In genomic region chr14:22419620-22420019, GRCh38 we compare ENCODE assay signal across 2 cellular contexts.
A peak's percentile ranks its signal among the peaks of the same experiment; 100 is the strongest.
TF ChIP-seq lines count a peak whose summit lies in the region.

No MANE protein-coding gene starts in this region.

TF ChIP-seq in Ishikawa, 13 proteins besides CTCF, POLR2A, EP300 and RAD21:
- TF ChIP-seq ZBTB7A (IDR thresholded peaks at IDR 0.05; ENCODE audit: low read depth), result no peak
- peak; percentile 71; the same call in 1 of the 2 replicates for TF ChIP-seq TEAD4 (IDR thresholded peaks at IDR 0.05)
- 0 out of 2 replicates have a peak, but pooled peaks have one; percentile 35 for TF ChIP-seq NFIC (IDR thresholded peaks at IDR 0.05)

TF ChIP-seq in GM12878, 131 proteins besides CTCF, POLR2A, EP300 and RAD21:
- TF ChIP-seq CREM (IDR thresholded peaks at IDR 0.05; ENCODE audit: low read depth), result no peak
- no peak for TF ChIP-seq PBX3 (IDR thresholded peaks at IDR 0.05; ENCODE audit: insufficient replicate concordance, low read depth, low read length)
- no peak for TF ChIP-seq POLR2AphosphoS2 (IDR thresholded peaks at IDR 0.05; ENCODE audit: low read depth, low read length)
- no peak for TF ChIP-seq YBX1 (IDR thresholded peaks at IDR 0.05)
- TF ChIP-seq RAD51 (IDR thresholded peaks at IDR 0.05), result no peak
- no peak for TF ChIP-seq SMAD5 (IDR thresholded peaks at IDR 0.05; ENCODE audit: low read depth)
- TF ChIP-seq SUZ12 (IDR thresholded peaks at IDR 0.05; ENCODE audit: unreplicated experiment), result no peak
- no peak for TF ChIP-seq TARDBP (IDR thresholded peaks at IDR 0.05; ENCODE audit: borderline replicate concordance)
- no peak for TF ChIP-seq NKRF (conservative IDR thresholded peaks at IDR 0.05)
- TF ChIP-seq SMAD1 (IDR thresholded peaks at IDR 0.05; ENCODE audit: low read depth, partially characterized antibody), result no peak
- TF ChIP-seq BHLHE40 (IDR thresholded peaks at IDR 0.05; ENCODE audit: borderline replicate concordance in 1 of 2, low read depth in 2 of 2, low read length in 1 of 2), result no peak
- no peak for TF ChIP-seq NR2F1 (conservative IDR thresholded peaks at IDR 0.05)
- TF ChIP-seq MEF2B (IDR thresholded peaks at IDR 0.05; ENCODE audit: partially characterized antibody, poor library complexity, severe bottlenecking), result no peak
- no peak for TF ChIP-seq BMI1 (IDR thresholded peaks at IDR 0.05; ENCODE audit: borderline replicate concordance)
- no peak for TF ChIP-seq KLF5 (IDR thresholded peaks at IDR 0.05; ENCODE audit: partially characterized antibody)
- TF ChIP-seq DPF2 (IDR thresholded peaks at IDR 0.05), result no peak
- no peak for TF ChIP-seq STAT3 (IDR thresholded peaks at IDR 0.05; ENCODE audit: low read depth, low read length)
- TF ChIP-seq ASH2L (IDR thresholded peaks at IDR 0.05; ENCODE audit: borderline replicate concordance, low read depth), result no peak
- no peak for TF ChIP-seq TCF7 (IDR thresholded peaks at IDR 0.05; ENCODE audit: borderline replicate concordance)
